ENCODE assay signal across 14 cellular contexts in the genomic region with DNA sequence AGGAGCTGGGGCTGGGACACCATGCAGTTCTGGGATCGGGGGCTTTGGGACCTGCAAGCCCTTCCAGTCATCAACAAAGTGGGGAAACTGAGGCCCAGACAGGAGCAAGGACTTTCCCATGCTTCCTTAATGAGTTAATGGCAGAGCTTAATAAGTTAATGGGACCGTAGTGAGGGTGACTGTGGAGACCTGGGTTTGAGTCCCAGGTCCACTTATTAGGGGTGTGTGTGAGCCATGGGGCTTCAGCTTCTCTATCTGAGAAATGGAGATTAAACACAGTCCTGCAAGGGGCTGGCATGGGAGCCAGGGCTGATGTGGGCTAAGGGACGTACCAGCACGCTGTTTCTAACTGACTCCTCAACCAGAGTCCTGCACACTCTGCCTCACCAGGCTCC. TPM values are rescaled to one million over a fixed set of nuclear protein-coding genes. Genes with fewer than 3 reads are reported as not detected.
A peak's percentile ranks its signal among the peaks of the same experiment; 100 is the strongest.
DNase-seq lines count a peak whose midpoint lies in the region; ATAC-seq and TF ChIP-seq lines count a peak whose summit lies in the region.
"Had no signal": no experiment of that assay in that cellular context is flagged by ENCODE, and none has a peak within 500 bp of the region (broad histone marks: within the 10 kb centered on the region; RNA-seq: fewer than 3 reads in every experiment).

No MANE protein-coding gene starts in this region.

- peak overlapping the region; percentile 99 for H3K27ac Mint-ChIP-seq in glutamatergic neuron (ENCODE audit: unreplicated experiment)
- no peak overlapping the region for H3K27ac Mint-ChIP-seq in MCF 10A (ENCODE audit: low read depth, unreplicated experiment)
- H3K27ac Mint-ChIP-seq: CD8-positive, alpha-beta memory T cell had no signal

- H3K27ac ChIP-seq in C4-2B: peak overlapping the region; percentile 48
- H3K27ac ChIP-seq in WERI-Rb-1: peak overlapping the region; percentile 77
- H3K27ac ChIP-seq in neuronal stem cell (replicated peaks; ENCODE audit: low read length): no peak overlapping the region
- H3K27ac ChIP-seq: A549, GM23248 had no signal

- H3K36me3 Mint-ChIP-seq in glutamatergic neuron (ENCODE audit: unreplicated experiment): peaks cover 21% of the 10 kb centered on the region
- H3K36me3 Mint-ChIP-seq in MCF 10A (ENCODE audit: insufficient read depth, unreplicated experiment): no peaks in the 10 kb centered on the region
- H3K36me3 Mint-ChIP-seq: CD8-positive, alpha-beta memory T cell had no signal

- peak overlapping the region; percentile 11 for H2BK120ac ChIP-seq in neuronal stem cell (ENCODE audit: low read depth, low read length)

- ATAC-seq in GM19324 (IDR thresholded peaks at IDR 0.05; ENCODE audit: low FRiP score, unreplicated experiment): no peak
- ATAC-seq in GM21515 (IDR thresholded peaks at IDR 0.05; ENCODE audit: unreplicated experiment): no peak

- H2BK15ac ChIP-seq in neuronal stem cell (ENCODE audit: low read length): no peak overlapping the region

- no peak overlapping the region for H3K9ac ChIP-seq in neuronal stem cell (ENCODE audit: low read depth, low read length, poor library complexity)
- H3K9ac ChIP-seq: GM23248 had no signal

- no peak overlapping the region for H4K91ac ChIP-seq in neuronal stem cell (ENCODE audit: low read depth, low read length, poor library complexity)

- H3K4me1 ChIP-seq in neuronal stem cell (ENCODE audit: control insufficient read depth in 2 of 2, insufficient read depth in 1 of 2, low read depth in 1 of 2, low read length in 2 of 2): peaks cover 11 to 18% of the 10 kb centered on the region in 2 donors
- H3K4me1 ChIP-seq: A549 had no signal

- peaks cover 4% of the 10 kb centered on the region for H3K9me3 ChIP-seq in WERI-Rb-1 (ENCODE audit: severe bottlenecking)
- peaks cover 3% of the 10 kb centered on the region in 2 donors for H3K9me3 ChIP-seq in neuronal stem cell (replicated peaks in 1 of 2; ENCODE audit: control insufficient read depth in 2 of 2, insufficient read depth in 1 of 2, low read depth in 1 of 2, low read length in 2 of 2)
- H3K9me3 ChIP-seq: A549 had no signal

- no peaks in the 10 kb centered on the region for H3K27me3 ChIP-seq in WERI-Rb-1 (ENCODE audit: insufficient read depth, low read depth, severe bottlenecking)
- no peaks in the 10 kb centered on the region for H3K27me3 ChIP-seq in neuronal stem cell (ENCODE audit: control insufficient read depth in 3 of 3, insufficient read depth in 3 of 3, low read depth in 1 of 3, low read length in 3 of 3)

- H3K4ac ChIP-seq in neuronal stem cell (ENCODE audit: low read length): no peak overlapping the region

- no peak overlapping the region for H3K23ac ChIP-seq in neuronal stem cell (ENCODE audit: low read depth, low read length, poor library complexity)

- no peak overlapping the region for H3K14ac ChIP-seq in neuronal stem cell (ENCODE audit: low read length)

- H3K18ac ChIP-seq in neuronal stem cell (ENCODE audit: low read length): peak overlapping the region; percentile 91

- peaks cover 33% of the 10 kb centered on the region for H3K4me1 Mint-ChIP-seq in glutamatergic neuron (ENCODE audit: low read depth, unreplicated experiment)
- peaks cover 5% of the 10 kb centered on the region for H3K4me1 Mint-ChIP-seq in MCF 10A (ENCODE audit: insufficient read depth, unreplicated experiment)

- CTCF ChIA-PET in MCF 10A (lab: Yijun Ruan, JAX): interaction anchor here (0.5 to 0.8 kb wide), 3 partner anchors 26 to 152 kb away, joined by 3 to 4 read pairs (median 3); no protein-coding TSS in a partner anchor

- H2AFZ ChIP-seq in neuronal stem cell (ENCODE audit: low read length): peak overlapping the region; percentile 77
- H2AFZ ChIP-seq: GM23248 had no signal

- WGBS in neuronal stem cell (ENCODE audit: extremely low coverage in 2 of 2, insufficient read length in 2 of 2, insufficient replicate concordance in 1 of 2), 2 donors: no CpG with 5 or more reads among the region's 4 CpGs

- H3K79me1 ChIP-seq in neuronal stem cell (ENCODE audit: low read depth, low read length): no peaks in the 10 kb centered on the region

- H3K36me3 ChIP-seq in WERI-Rb-1 (no peaks in the 10 kb centered on the region), neuronal stem cell (replicated peaks in 1 of 2; ENCODE audit: control insufficient read depth in 2 of 2, insufficient read depth in 2 of 2, low read length in 2 of 2) (no peaks in the 10 kb centered on the region)

- TF ChIP-seq CTCF in C4-2B (conservative IDR thresholded peaks at IDR 0.05) (no peak), WERI-Rb-1 (IDR thresholded peaks at IDR 0.05; ENCODE audit: low read depth, low read length) (no peak), glutamatergic neuron (IDR thresholded peaks at IDR 0.05; ENCODE audit: partially characterized antibody, unreplicated experiment) (no peak), MCF 10A (IDR thresholded peaks at IDR 0.05; ENCODE audit: unreplicated experiment) (no peak)

- H3K4me3 ChIP-seq in WERI-Rb-1 (ENCODE audit: low read depth, low read length) (no peak overlapping the region), neuronal stem cell (ENCODE audit: low read length in 2 of 2) (no peak overlapping the region)
- H3K4me3 ChIP-seq: A549, GM23248 had no signal

- no peak overlapping the region for H2BK12ac ChIP-seq in neuronal stem cell (ENCODE audit: low read length)

- no peak for DNase-seq in WERI-Rb-1
- DNase-seq in glutamatergic neuron: no peak
- DNase-seq in neuronal stem cell (ENCODE audit: low spot score): no peak
- no peak for DNase-seq in MCF 10A (ENCODE audit: unreplicated experiment)
- DNase-seq: CD8-positive, alpha-beta memory T cell; GF-D8; GM23248; H7; IMR-90 had no signal

- intact Hi-C loops in MCF 10A (cut with micrococcal nuclease): no loop called here

- peaks cover 18% of the 10 kb centered on the region for H3K9me3 Mint-ChIP-seq in glutamatergic neuron (ENCODE audit: unreplicated experiment)
- no peaks in the 10 kb centered on the region for H3K9me3 Mint-ChIP-seq in MCF 10A (ENCODE audit: unreplicated experiment)
- H3K9me3 Mint-ChIP-seq: CD8-positive, alpha-beta memory T cell had no signal

- no peak overlapping the region for H3K4me2 ChIP-seq in neuronal stem cell (ENCODE audit: insufficient read depth, low read length, poor library complexity, severe bottlenecking)
- H3K4me2 ChIP-seq: A549 had no signal

- peaks cover 13% of the 10 kb centered on the region for H3K27me3 Mint-ChIP-seq in glutamatergic neuron (ENCODE audit: unreplicated experiment)
- H3K27me3 Mint-ChIP-seq in MCF 10A (ENCODE audit: insufficient read depth, unreplicated experiment): no peaks in the 10 kb centered on the region

- peak overlapping the region; percentile 77 for H3K4me3 Mint-ChIP-seq in glutamatergic neuron (ENCODE audit: unreplicated experiment)
- no peak overlapping the region for H3K4me3 Mint-ChIP-seq in MCF 10A (ENCODE audit: unreplicated experiment)
- H3K4me3 Mint-ChIP-seq: CD8-positive, alpha-beta memory T cell had no signal

- POLR2A ChIA-PET in MCF 10A (lab: Yijun Ruan, JAX): no interaction called here

- BruUV-seq in MCF 10A (replicated peaks; lab: Mats Ljungman, UMichigan): no TSS peak

- peak overlapping the region; percentile 7 for H2AK5ac ChIP-seq in neuronal stem cell (ENCODE audit: low read depth, low read length)

- H2BK5ac ChIP-seq in neuronal stem cell (ENCODE audit: low read length): no peak overlapping the region

- H4K8ac ChIP-seq in neuronal stem cell (ENCODE audit: low read depth, low read length): no peak overlapping the region

RNA-seq across cellular contexts. Expression of a gene that starts 41.7 kb away (rescaled TPM):
- total RNA-seq in glutamatergic neuron (ENCODE audit: unreplicated experiment): 31.3 TPM
- 1.4 TPM for polyA plus RNA-seq in neuronal stem cell (2013, experiment 1 of 2)
- polyA plus RNA-seq in neuronal stem cell (2013, experiment 2 of 2): 1.7 TPM
- 0.07 and 0.29 TPM in 2 replicates for total RNA-seq in MCF 10A (2022)
- total RNA-seq: GM23248, IMR-90 had no signal
- polyA plus RNA-seq: AG04450, GM23248, IMR-90 had no signal

Comparison
In these comparisons a context has a peak if more than half of its experiments do, and no peak if none do; other contexts are left out.
1. RNA of a gene that starts 41.7 kb away (total RNA-seq): 31.3 TPM in glutamatergic neuron (single experiment); 0.07 to 0.29 TPM in MCF 10A; every median in the first group is over 10 times any median in the second.